30 cellular contexts compared by ENCODE assay signal in genomic region chr18:49960376-49960775, GRCh38.
"Had no signal": no experiment of that assay in that cellular context is flagged by ENCODE, and none has a peak within 500 bp of the region (broad histone marks: within the 10 kb centered on the region; RNA-seq: fewer than 3 reads in every experiment).

No MANE protein-coding gene starts in this region.

- H3K27ac ChIP-seq: ovary, parathyroid adenoma, psoas muscle, right lobe of liver, sigmoid colon, suprapubic skin, testis, tibial artery, transverse colon, upper lobe of right lung, uterus had no signal

- H3K36me3 ChIP-seq: ovary, right lobe of liver, sigmoid colon, suprapubic skin, tibial artery, transverse colon, upper lobe of right lung, uterus had no signal

- H3K27ac Mint-ChIP-seq: natural killer cell; progenitor cell of endocrine pancreas; stimulated activated memory B cell treated with anti-CD40 and anti-IgM and Interleukin-4, amounts not matched to agents 10 μg/mL and 1 μg/mL and 100 μg/mL, for 72 hours; type B pancreatic cell had no signal

- ATAC-seq: naive thymus-derived CD4-positive, alpha-beta T cell; psoas muscle; right cardiac atrium; right lobe of liver; stimulated activated memory B cell treated with anti-CD40 and anti-IgM and Interleukin-4, amounts not matched to agents 10 μg/mL and 1 μg/mL and 100 μg/mL, for 72 hours; stimulated activated naive CD8-positive, alpha-beta T cell treated with anti-CD3 and anti-CD28 coated beads, Interleukin-15, amount 100 ng/mL, for 72 hours; stimulated activated naive CD8-positive, alpha-beta T cell treated with anti-CD3 and anti-CD28 coated beads, Interleukin-15, Interleukin-2, amounts not matched to agents 100 U/mL and 50 U/mL, for 24 hours; upper lobe of right lung had no signal

- H3K4me3 ChIP-seq: ovary, psoas muscle, right lobe of liver, sigmoid colon, suprapubic skin, testis, tibial artery, transverse colon, upper lobe of right lung, uterus had no signal

- H3K9me3 Mint-ChIP-seq: natural killer cell; nephron progenitor cell; stimulated activated memory B cell treated with anti-CD40 and anti-IgM and Interleukin-4, amounts not matched to agents 10 μg/mL and 1 μg/mL and 100 μg/mL, for 72 hours; stimulated activated naive CD8-positive, alpha-beta T cell treated with anti-CD3 and anti-CD28 coated beads, Interleukin-15, amount 100 ng/mL, for 72 hours; type B pancreatic cell had no signal

- H3K4me3 Mint-ChIP-seq: natural killer cell; nephron progenitor cell; neural crest cell; stimulated activated memory B cell treated with anti-CD40 and anti-IgM and Interleukin-4, amounts not matched to agents 10 μg/mL and 1 μg/mL and 100 μg/mL, for 72 hours; stimulated activated naive CD8-positive, alpha-beta T cell treated with anti-CD3 and anti-CD28 coated beads, Interleukin-15, amount 100 ng/mL, for 72 hours; type B pancreatic cell had no signal

- H3K36me3 Mint-ChIP-seq: naive thymus-derived CD4-positive, alpha-beta T cell; natural killer cell; stimulated activated memory B cell treated with anti-CD40 and anti-IgM and Interleukin-4, amounts not matched to agents 10 μg/mL and 1 μg/mL and 100 μg/mL, for 72 hours had no signal

- H3K4me1 ChIP-seq: parathyroid adenoma, psoas muscle, right lobe of liver, sigmoid colon, suprapubic skin, testis, tibial artery, upper lobe of right lung, uterus had no signal

- FAIRE-seq: small intestine had no signal

- DNase-seq: naive thymus-derived CD4-positive, alpha-beta T cell; natural killer cell; nephron progenitor cell; occipital lobe; ovary; posterior cingulate gyrus; psoas muscle; right cardiac atrium; right lobe of liver; sigmoid colon; small intestine; stimulated activated CD4-positive, alpha-beta T cell treated with anti-CD3 and anti-CD28 coated beads, Interleukin-15, amount 100 ng/mL, for 24 hours; stimulated activated CD4-positive, alpha-beta T cell treated with anti-CD3 and anti-CD28 coated beads, Interleukin-4, amount 100 ng/mL, for 1 hour; stimulated activated CD4-positive, alpha-beta T cell treated with anti-CD3 and anti-CD28 coated beads, Interleukin-4, amount 100 ng/mL, for 4 hours; stimulated activated CD8-positive, alpha-beta memory T cell treated with anti-CD3 and anti-CD28 coated beads, Interleukin-4, amount 100 ng/mL, for 48 hours; stimulated activated naive CD4-positive, alpha-beta T cell; stimulated activated naive CD8-positive, alpha-beta T cell treated with anti-CD3 and anti-CD28 coated beads, Interleukin-15, amount 100 ng/mL, for 72 hours; stimulated activated naive CD8-positive, alpha-beta T cell treated with anti-CD3 and anti-CD28 coated beads, Interleukin-15, Interleukin-2, amounts not matched to agents 100 U/mL and 50 U/mL, for 24 hours; substantia nigra; testis; tibial artery; transverse colon; upper lobe of right lung; uterus had no signal

- H3K27me3 Mint-ChIP-seq: progenitor cell of endocrine pancreas, type B pancreatic cell had no signal

- H3K9me3 ChIP-seq: ovary, psoas muscle, right lobe of liver, sigmoid colon, suprapubic skin, testis, tibial artery, transverse colon, upper lobe of right lung, uterus had no signal
